ENCODE assay signal across 23 cellular contexts in the genomic region with DNA sequence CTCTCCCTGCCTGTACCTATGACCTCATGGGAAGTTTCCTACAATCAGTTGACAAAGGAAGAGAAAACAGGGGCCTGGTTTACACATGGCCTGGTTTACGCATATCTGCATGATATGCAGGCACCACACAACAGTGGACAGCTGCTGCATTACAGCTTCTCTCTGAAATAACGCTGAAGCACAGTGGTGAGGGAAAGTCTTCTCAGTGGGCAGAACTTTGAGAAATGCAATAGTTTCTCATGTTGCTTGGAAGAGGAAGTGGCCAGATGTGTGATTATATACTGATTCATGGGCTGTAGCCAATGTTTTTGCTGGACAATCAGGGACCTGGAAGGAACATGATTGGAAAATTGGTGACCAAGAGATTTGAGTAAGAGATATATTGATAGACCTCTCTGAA.
"Had no signal": no experiment of that assay in that cellular context is flagged by ENCODE, and none has a peak within 500 bp of the region (broad histone marks: within the 10 kb centered on the region; RNA-seq: fewer than 3 reads in every experiment).

No MANE protein-coding gene starts in this region.

- H3K4me3 ChIP-seq: hepatocyte, lower lobe of right lung, sigmoid colon, testis, vagina had no signal

- DNase-seq: activated CD4-positive, alpha-beta T cell treated with anti-CD3 and anti-CD28 coated beads for 36 hours; activated CD4-positive, alpha-beta T cell treated with anti-CD3 and anti-CD28 coated beads, Interleukin-2, amount 50 U/mL, for 4 hours; activated CD8-positive, alpha-beta memory T cell treated with anti-CD3 and anti-CD28 coated beads for 24 hours; activated CD8-positive, alpha-beta memory T cell treated with anti-CD3 and anti-CD28 coated beads, Interleukin-2, amount 50 U/mL, for 4 hours; activated T-cell treated with anti-CD3 and anti-CD28 coated beads, Interleukin-2, amount 50 U/mL, for 24 hours; aorta; effector CD4-positive, alpha-beta T cell; foreskin melanocyte; immature natural killer cell; lower lobe of right lung; naive B cell; sigmoid colon; stimulated activated CD4-positive, alpha-beta T cell treated with anti-CD3 and anti-CD28 coated beads, Interleukin-2, amount 100 ng/mL, for 48 hours; stimulated activated CD8-positive, alpha-beta memory T cell treated with anti-CD3 and anti-CD28 coated beads, Interleukin-4, amount 100 ng/mL, for 48 hours; stimulated activated naive CD4-positive, alpha-beta T cell; testis; trophoblast cell had no signal

- H3K36me3 ChIP-seq: lower lobe of right lung, sigmoid colon, vagina had no signal

- H3K4me1 ChIP-seq: lower lobe of right lung, sigmoid colon, vagina had no signal

- ATAC-seq: activated CD4-positive, alpha-beta T cell treated with anti-CD3 and anti-CD28 coated beads for 36 hours; activated naive CD4-positive, alpha-beta T cell treated with anti-CD3 and anti-CD28 coated beads, Interleukin-2, amount 50 U/mL, for 72 hours; activated T-helper 17 cell treated with anti-CD3 and anti-CD28 coated beads, Interleukin-2, amount 50 U/mL, for 72 hours; left lobe of liver; WTC11 had no signal

- H3K27me3 ChIP-seq: hepatocyte, sigmoid colon, testis, vagina had no signal

- H3K79me2 ChIP-seq: hepatocyte had no signal

- H3K27ac ChIP-seq: hepatocyte, lower lobe of right lung, sigmoid colon, testis, vagina had no signal

- H3K4me2 ChIP-seq: hepatocyte had no signal
